In the genomic region with DNA sequence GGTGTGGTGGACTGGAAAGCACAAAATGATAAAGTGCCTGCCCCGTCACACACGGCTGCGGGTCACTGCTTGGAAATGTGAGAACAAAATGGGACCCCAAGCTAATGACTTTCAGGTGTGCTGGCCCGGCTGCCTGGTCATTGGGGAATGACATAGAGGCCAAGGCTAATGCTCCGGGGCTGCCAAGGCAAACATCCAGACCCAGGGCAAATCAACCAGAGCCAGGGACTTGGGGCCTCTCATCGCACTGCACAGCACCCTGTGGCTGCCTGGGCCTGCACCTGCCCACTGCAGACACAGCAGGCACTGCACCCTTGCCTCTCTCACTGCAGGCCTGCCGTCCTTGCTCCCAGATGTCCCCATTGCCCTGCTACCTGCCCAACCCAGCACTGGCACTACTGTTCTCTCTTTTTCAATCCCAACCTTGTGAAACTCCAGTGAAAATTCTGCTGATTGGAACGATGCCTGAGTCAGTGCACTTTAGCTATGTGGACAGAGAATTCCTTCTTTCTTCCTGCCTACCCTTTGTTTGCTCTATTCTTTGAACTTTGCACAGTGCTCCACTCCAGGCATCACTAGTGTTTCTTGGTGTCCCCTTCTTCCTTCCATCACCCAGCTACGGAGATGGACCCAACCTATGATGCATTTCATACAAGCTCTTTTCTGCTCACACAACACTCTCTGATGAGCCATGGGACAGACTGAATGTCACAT, we compare ENCODE assay signal across 24 cellular contexts.
"Had no signal": no experiment of that assay in that cellular context is flagged by ENCODE, and none has a peak within 500 bp of the region (broad histone marks: within the 10 kb centered on the region; RNA-seq: fewer than 3 reads in every experiment).

No MANE protein-coding gene starts in this region.

- H3K4me2 ChIP-seq: smooth muscle cell had no signal

- H3K27ac ChIP-seq: gastroesophageal sphincter, left lung, neutrophil, prostate gland, suprapubic skin, tibial nerve had no signal

- H3K36me3 ChIP-seq: gastroesophageal sphincter, left lung, neutrophil, prostate gland, suprapubic skin, tibial nerve had no signal

- H3K4me1 ChIP-seq: gastroesophageal sphincter, left lung, prostate gland had no signal

- H3K4me3 ChIP-seq: gastroesophageal sphincter, left lung, lung, prostate gland, smooth muscle cell, suprapubic skin, tibial nerve had no signal

- H3K4me1 Mint-ChIP-seq: activated naive CD4-positive, alpha-beta T cell treated with anti-CD3 and anti-CD28 coated beads, Interleukin-2, amount 50 U/mL, for 24 hours; activated naive CD8-positive, alpha-beta T cell treated with anti-CD3 and anti-CD28 coated beads, Interleukin-2, amount 50 U/mL, for 24 hours; stimulated activated naive B cell treated with anti-CD40 and anti-IgM and Interleukin-4, amounts not matched to agents 10 μg/mL and 1 μg/mL and 100 μg/mL, for 72 hours had no signal

- H3K27me3 ChIP-seq: gastroesophageal sphincter, left lung, neutrophil, suprapubic skin, tibial nerve had no signal

- H3K9me3 ChIP-seq: gastroesophageal sphincter, left lung, neutrophil, prostate gland, suprapubic skin, tibial nerve had no signal

- ATAC-seq: activated CD8-positive, alpha-beta T cell treated with anti-CD3 and anti-CD28 coated beads for 36 hours; activated naive CD8-positive, alpha-beta T cell treated with anti-CD3 and anti-CD28 coated beads, Interleukin-2, amount 50 U/mL, for 24 hours; gastroesophageal sphincter; left lung; natural killer cell treated with Interleukin-12 subunit alpha and Interleukin-12 subunit beta and Interleukin-15 and Interleukin-18, amount 100 ng/mL, for 72 hours; stimulated activated naive B cell treated with anti-CD40 and anti-IgM and Interleukin-4, amounts not matched to agents 10 μg/mL and 1 μg/mL and 100 μg/mL, for 72 hours had no signal

- H3K27ac Mint-ChIP-seq: activated B cell treated with CpG ODN at 0.5 μM for 24 hours; activated CD8-positive, alpha-beta T cell treated with anti-CD3 and anti-CD28 coated beads for 36 hours; activated naive CD4-positive, alpha-beta T cell treated with anti-CD3 and anti-CD28 coated beads, Interleukin-2, amount 50 U/mL, for 24 hours; activated naive CD8-positive, alpha-beta T cell treated with anti-CD3 and anti-CD28 coated beads, Interleukin-2, amount 50 U/mL, for 24 hours; activated T-helper 2 cell treated with anti-CD3 and anti-CD28 coated beads, Interferon-gamma antibody, Interleukin-2, Interleukin-4, amounts not matched to agents 10 μg/mL and 5 μg/mL and 100 μg/mL, durations not matched to agents 14 hours and 24 hours and 36 hours; natural killer cell treated with Interleukin-12 subunit alpha and Interleukin-12 subunit beta and Interleukin-15 and Interleukin-18, amount 100 ng/mL, for 72 hours; stimulated activated naive B cell treated with anti-CD40 and anti-IgM and Interleukin-4, amounts not matched to agents 10 μg/mL and 1 μg/mL and 100 μg/mL, for 72 hours had no signal

- DNase-seq: activated B cell treated with CpG ODN at 0.5 μM for 24 hours; activated CD4-positive, alpha-beta T cell treated with anti-CD3 and anti-CD28 coated beads, Interleukin-2, amount 50 U/mL, for 1 hour; activated CD8-positive, alpha-beta T cell treated with anti-CD3 and anti-CD28 coated beads for 36 hours; activated naive CD8-positive, alpha-beta T cell treated with anti-CD3 and anti-CD28 coated beads, Interleukin-2, amount 50 U/mL, for 24 hours; activated T-cell treated with anti-CD3 and anti-CD28 coated beads, Interleukin-2, amount 50 U/mL, for 48 hours; amygdala; central memory CD4-positive, alpha-beta T cell; hippocampal formation; mesendoderm; retina; stimulated activated CD4-positive, alpha-beta T cell treated with anti-CD3 and anti-CD28 coated beads, Interleukin-1b, Interleukin-23, amount 100 ng/mL, for 48 hours; stimulated activated naive B cell treated with anti-CD40 and anti-IgM and Interleukin-4, amounts not matched to agents 10 μg/mL and 1 μg/mL and 100 μg/mL, for 72 hours; T-helper 2 cell had no signal

- H3K27me3 Mint-ChIP-seq: activated B cell treated with CpG ODN at 0.5 μM for 24 hours; activated CD8-positive, alpha-beta T cell treated with anti-CD3 and anti-CD28 coated beads for 36 hours; stimulated activated naive B cell treated with anti-CD40 and anti-IgM and Interleukin-4, amounts not matched to agents 10 μg/mL and 1 μg/mL and 100 μg/mL, for 72 hours had no signal

- H3K9me3 Mint-ChIP-seq: activated B cell treated with CpG ODN at 0.5 μM for 24 hours; activated naive CD8-positive, alpha-beta T cell treated with anti-CD3 and anti-CD28 coated beads, Interleukin-2, amount 50 U/mL, for 24 hours; activated T-helper 2 cell treated with anti-CD3 and anti-CD28 coated beads, Interferon-gamma antibody, Interleukin-2, Interleukin-4, amounts not matched to agents 10 μg/mL and 5 μg/mL and 100 μg/mL, durations not matched to agents 14 hours and 24 hours and 36 hours had no signal

- H3K4me3 Mint-ChIP-seq: activated B cell treated with CpG ODN at 0.5 μM for 24 hours; activated CD8-positive, alpha-beta T cell treated with anti-CD3 and anti-CD28 coated beads for 36 hours; activated naive CD4-positive, alpha-beta T cell treated with anti-CD3 and anti-CD28 coated beads, Interleukin-2, amount 50 U/mL, for 24 hours; activated naive CD8-positive, alpha-beta T cell treated with anti-CD3 and anti-CD28 coated beads, Interleukin-2, amount 50 U/mL, for 24 hours; natural killer cell treated with Interleukin-12 subunit alpha and Interleukin-12 subunit beta and Interleukin-15 and Interleukin-18, amount 100 ng/mL, for 72 hours; stimulated activated naive B cell treated with anti-CD40 and anti-IgM and Interleukin-4, amounts not matched to agents 10 μg/mL and 1 μg/mL and 100 μg/mL, for 72 hours had no signal

- H3K36me3 Mint-ChIP-seq: activated naive CD4-positive, alpha-beta T cell treated with anti-CD3 and anti-CD28 coated beads, Interleukin-2, amount 50 U/mL, for 24 hours; natural killer cell treated with Interleukin-12 subunit alpha and Interleukin-12 subunit beta and Interleukin-15 and Interleukin-18, amount 100 ng/mL, for 72 hours; stimulated activated naive B cell treated with anti-CD40 and anti-IgM and Interleukin-4, amounts not matched to agents 10 μg/mL and 1 μg/mL and 100 μg/mL, for 72 hours had no signal
